In the genomic region with DNA sequence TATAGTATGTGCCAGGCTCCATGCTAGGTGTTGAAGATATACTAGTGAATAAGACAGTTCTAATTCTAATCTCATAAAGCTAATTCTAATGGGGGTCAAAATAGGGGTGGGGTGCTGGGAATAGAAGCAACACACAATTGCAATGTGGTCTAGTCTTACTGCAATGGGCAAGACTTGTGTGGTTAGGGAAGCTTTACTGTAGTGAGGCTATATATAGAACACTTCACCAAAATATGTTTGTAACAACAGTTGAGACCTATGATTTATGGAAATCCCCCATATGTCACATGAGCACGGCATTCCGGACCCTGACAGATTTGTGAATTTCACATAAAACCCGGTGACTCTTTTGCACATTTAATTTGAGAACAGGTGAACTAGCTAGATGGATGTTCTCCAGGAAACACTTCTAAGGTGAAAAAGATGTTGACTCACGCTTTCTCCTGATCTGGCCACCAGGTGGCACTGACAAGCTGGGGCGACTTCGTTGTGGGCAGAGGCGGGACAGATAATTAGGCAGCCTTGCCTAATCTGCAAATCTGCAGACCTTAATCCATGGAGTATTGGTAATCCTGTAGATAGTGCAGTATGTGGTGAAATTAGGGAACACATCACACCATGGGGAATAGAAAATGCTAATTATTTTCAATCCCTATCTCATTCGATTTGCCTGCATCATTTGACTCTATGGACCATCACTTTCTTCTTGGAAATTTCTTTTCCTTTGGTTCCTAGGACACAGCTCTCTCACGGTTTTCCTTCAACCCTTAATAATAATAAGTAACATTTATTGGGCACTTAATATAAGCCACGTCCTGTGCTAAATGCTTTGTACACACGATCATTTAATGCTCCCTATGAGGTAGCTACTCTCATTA, we compare ENCODE assay signal across 8 cellular contexts. TPM values are rescaled to one million over a fixed set of nuclear protein-coding genes. Genes with fewer than 3 reads are reported as not detected.
A peak's percentile ranks its signal among the peaks of the same experiment; 100 is the strongest.
DNase-seq lines count a peak whose midpoint lies in the region; ATAC-seq lines count a peak whose summit lies in the region.

No MANE protein-coding gene starts in this region.

- CTCF ChIA-PET in activated CD4-positive, alpha-beta T cell treated with anti-CD3 and anti-CD28 coated beads, Interleukin-2, amount 10 ng/mL, durations not matched to agents 7 days and 5 days (lab: Charles Lee): interaction anchor here (0.8 to 3.6 kb wide), 20 partner anchors 10 to 783 kb away, joined by 3 to 32 read pairs (median 5); partner anchors contain the start of gene MRPS14

- peak; percentile 47 for ATAC-seq in HG02642 (IDR thresholded peaks at IDR 0.05; ENCODE audit: poor library complexity, unreplicated experiment)
- ATAC-seq in memory B cell (ENCODE audit: low read depth): peak; percentile 66
- no peak for ATAC-seq in GM21737 (IDR thresholded peaks at IDR 0.05; ENCODE audit: unreplicated experiment)

- peak; percentile 77 for DNase-seq in DMS153 treated with DMSO at 0.1 percent for 48 hours (lab: John Stamatoyannopoulos, UW; ENCODE audit: unreplicated experiment)
- DNase-seq in NCI-H524 (lab: John Stamatoyannopoulos, UW): peak; percentile 32 to 73
- DNase-seq in activated CD4-positive, alpha-beta T cell treated with anti-CD3 and anti-CD28 coated beads, Interleukin-2, amount 10 ng/mL, durations not matched to agents 7 days and 5 days: peak; percentile 81
- DNase-seq in dermis microvascular lymphatic vessel endothelial cell (ENCODE audit: low read depth in 2 of 2): peak; percentile 39 to 64
- DNase-seq in memory B cell (ENCODE audit: low spot score in 2 of 2): peak; percentile 66 to 72
- peak; percentile 56 to 65 for DNase-seq in stimulated activated CD8-positive, alpha-beta memory T cell treated with anti-CD3 and anti-CD28 coated beads, Interleukin-2, amount 100 ng/mL, for 48 hours (ENCODE audit: low read depth in 2 of 2)

- peaks cover 34% of the 10 kb centered on the region for H3K27me3 Mint-ChIP-seq in activated CD4-positive, alpha-beta T cell treated with anti-CD3 and anti-CD28 coated beads, Interleukin-2, amount 10 ng/mL, durations not matched to agents 7 days and 5 days
- H3K27me3 Mint-ChIP-seq in memory B cell: peaks cover 9% of the 10 kb centered on the region

- no peak overlapping the region for H3K4me3 Mint-ChIP-seq in activated CD4-positive, alpha-beta T cell treated with anti-CD3 and anti-CD28 coated beads, Interleukin-2, amount 10 ng/mL, durations not matched to agents 7 days and 5 days
- H3K4me3 Mint-ChIP-seq in memory B cell: no peak overlapping the region

- POLR2A ChIA-PET in activated CD4-positive, alpha-beta T cell treated with anti-CD3 and anti-CD28 coated beads, Interleukin-2, amount 10 ng/mL, durations not matched to agents 7 days and 5 days (lab: Charles Lee): interaction anchor here (0.8 to 1.4 kb wide), 2 partner anchors 34 to 77 kb away, joined by 3 to 4 read pairs; no protein-coding TSS in a partner anchor

- peaks cover 20% of the 10 kb centered on the region for H3K36me3 Mint-ChIP-seq in activated CD4-positive, alpha-beta T cell treated with anti-CD3 and anti-CD28 coated beads, Interleukin-2, amount 10 ng/mL, durations not matched to agents 7 days and 5 days (ENCODE audit: low read depth)
- H3K36me3 Mint-ChIP-seq in memory B cell: peaks cover 12% of the 10 kb centered on the region

- no peaks in the 10 kb centered on the region for H3K9me3 Mint-ChIP-seq in activated CD4-positive, alpha-beta T cell treated with anti-CD3 and anti-CD28 coated beads, Interleukin-2, amount 10 ng/mL, durations not matched to agents 7 days and 5 days
- H3K9me3 Mint-ChIP-seq in memory B cell: no peaks in the 10 kb centered on the region

- H3K4me1 Mint-ChIP-seq in activated CD4-positive, alpha-beta T cell treated with anti-CD3 and anti-CD28 coated beads, Interleukin-2, amount 10 ng/mL, durations not matched to agents 7 days and 5 days: peaks cover 19% of the 10 kb centered on the region
- peaks cover 27% of the 10 kb centered on the region for H3K4me1 Mint-ChIP-seq in memory B cell

- no peak overlapping the region for H3K27ac Mint-ChIP-seq in activated CD4-positive, alpha-beta T cell treated with anti-CD3 and anti-CD28 coated beads, Interleukin-2, amount 10 ng/mL, durations not matched to agents 7 days and 5 days
- no peak overlapping the region for H3K27ac Mint-ChIP-seq in memory B cell

RNA-seq across cellular contexts. Expression of gene KIAA0040, which starts 37.7 kb away (rescaled TPM):
- 10 to 100 TPM; 64.1 to 67.1 TPM for total RNA-seq in activated CD4-positive, alpha-beta T cell treated with anti-CD3 and anti-CD28 coated beads, Interleukin-2, amount 10 ng/mL, durations not matched to agents 7 days and 5 days
- 9.2 and 10.0 TPM in 2 replicates for total RNA-seq in dermis microvascular lymphatic vessel endothelial cell
